Comparison of ENCODE assay signal across 23 cellular contexts in genomic region chr10:103707956-103708626, GRCh38.
DNase-seq lines count a peak whose midpoint lies in the region; ATAC-seq, FAIRE-seq and TF ChIP-seq lines count a peak whose summit lies in the region.
"Had no signal": no experiment of that assay in that cellular context is flagged by ENCODE, and none has a peak within 500 bp of the region (broad histone marks: within the 10 kb centered on the region; RNA-seq: fewer than 3 reads in every experiment).

No MANE protein-coding gene starts in this region.

- no peaks in the 10 kb centered on the region for H3K79me2 ChIP-seq in HCT116 (ENCODE audit: insufficient read depth, low read length)
- H3K79me2 ChIP-seq: parathyroid adenoma had no signal

- H3K4me3 ChIP-seq in HCT116 (replicated peaks in 1 of 2; ENCODE audit: low read depth in 1 of 2, low read length in 2 of 2) (no peak overlapping the region), RWPE2 (ENCODE audit: severe bottlenecking) (no peak overlapping the region), dorsolateral prefrontal cortex (no peak overlapping the region)
- H3K4me3 ChIP-seq: HAP-1, Peyer's patch, skin epidermis had no signal

- intact Hi-C loops in HCT116 (cut with micrococcal nuclease) (no loop called here), dorsolateral prefrontal cortex (cut with DNase I) (no loop called here)

- H3K36me3 ChIP-seq in HCT116 (ENCODE audit: control insufficient read depth in 1 of 2, insufficient read depth in 2 of 2, low read length in 2 of 2) (no peaks in the 10 kb centered on the region), RWPE2 (ENCODE audit: low read depth) (peaks cover 28% of the 10 kb centered on the region; the same call in 1 of the 2 replicates)
- H3K36me3 ChIP-seq: HAP-1, Peyer's patch had no signal

- DNase-seq in HCT116 (ENCODE audit: low read depth, low spot score) = no peak
- DNase-seq in RWPE2 (ENCODE audit: low spot score) = no peak
- DNase-seq in dorsolateral prefrontal cortex = no peak
- DNase-seq in superior temporal gyrus (ENCODE audit: extremely low spot score) = peak; percentile 24
- no peak for DNase-seq in activated CD8-positive, alpha-beta memory T cell treated with anti-CD3 and anti-CD28 coated beads for 24 hours
- DNase-seq in NCI-H2196 (lab: John Stamatoyannopoulos, UW; ENCODE audit: unreplicated experiment) = no peak
- no peak for DNase-seq in frontal cortex (ENCODE audit: low spot score in 2 of 2)
- DNase-seq: activated CD4-positive, alpha-beta T cell treated with anti-CD3 and anti-CD28 coated beads, Interleukin-2, amount 10 ng/mL, durations not matched to agents 24 days and 14 days; central memory CD4-positive, alpha-beta T cell; dermis blood vessel endothelial cell; hypothalamus; left cardiac atrium; NCI-H1048; NCI-H1694; NCI-H446; NCI-H774; Peyer's patch; stimulated activated naive CD4-positive, alpha-beta T cell had no signal

- no peak overlapping the region for H2AFZ ChIP-seq in HCT116 (ENCODE audit: low read depth, low read length, poor library complexity, severe bottlenecking)
- H2AFZ ChIP-seq: parathyroid adenoma had no signal

- TF ChIP-seq POLR2A in HCT116 (IDR thresholded peaks at IDR 0.05; ENCODE audit: borderline replicate concordance, extremely low read depth, insufficient read depth, insufficient read length) = no peak

- no peak for ATAC-seq in HCT116
- ATAC-seq in RWPE2 (ENCODE audit: low read depth) = no peak
- ATAC-seq: activated naive CD4-positive, alpha-beta T cell treated with anti-CD3 and anti-CD28 coated beads, Interleukin-2, amount 50 U/mL, for 72 hours; left cardiac atrium had no signal

- H3K27me3 ChIP-seq in HCT116 (ENCODE audit: insufficient read depth, low read length) (no peaks in the 10 kb centered on the region), RWPE2 (ENCODE audit: insufficient read depth, poor library complexity, severe bottlenecking) (no peaks in the 10 kb centered on the region), dorsolateral prefrontal cortex (no peaks in the 10 kb centered on the region)
- H3K27me3 ChIP-seq: Peyer's patch had no signal

- no peak for TF ChIP-seq RAD21 in HCT116 (IDR thresholded peaks at IDR 0.05; ENCODE audit: low read depth)

- TF ChIP-seq CTCF in HCT116 (IDR thresholded peaks at IDR 0.05 in 2 of 3, conservative IDR thresholded peaks at IDR 0.05 in 1 of 3; ENCODE audit: borderline replicate concordance in 1 of 3, insufficient read depth in 1 of 3, low read depth in 2 of 3, low read length in 2 of 3) (no peak), RWPE2 (IDR thresholded peaks at IDR 0.05; ENCODE audit: poor library complexity, severe bottlenecking) (no peak), dorsolateral prefrontal cortex (IDR thresholded peaks at IDR 0.05 in 54 of 56, conservative IDR thresholded peaks at IDR 0.05 in 2 of 56; ENCODE audit: low read depth in 1 of 56, partially characterized antibody in 56 of 56) (no peak)

- POLR2A ChIA-PET in HCT116 (lab: Charles Lee) = no interaction called here

- no peaks in the 10 kb centered on the region for H3K9me2 ChIP-seq in HCT116 (ENCODE audit: insufficient read depth)

- RAD21 ChIA-PET in HCT116 (lab: Charles Lee; ENCODE audit: low non-redundant PET in 1 of 2, low total read pairs in 2 of 2, uncharacterized antibody in 2 of 2, unreplicated experiment in 2 of 2) = no interaction called here

- peak overlapping the region; percentile 17; the same call in 1 of the 2 replicates for H3K4me2 ChIP-seq in HCT116 (ENCODE audit: low read length)

- CTCF ChIA-PET in HCT116 (lab: Charles Lee) = interaction anchor here (1.1 to 2.3 kb wide), 5 partner anchors 9 to 180 kb away, joined by 3 to 6 read pairs (median 3); no protein-coding TSS in a partner anchor

- no peaks in the 10 kb centered on the region for H3K9me3 ChIP-seq in HCT116 (ENCODE audit: control insufficient read depth in 1 of 2, insufficient read depth in 1 of 2, low read depth in 1 of 2, low read length in 2 of 2)
- no peaks in the 10 kb centered on the region for H3K9me3 ChIP-seq in RWPE2 (ENCODE audit: severe bottlenecking)
- H3K9me3 ChIP-seq: HAP-1, Peyer's patch had no signal

- no peak overlapping the region for H3K9ac ChIP-seq in HCT116 (ENCODE audit: low read length)
- H3K9ac ChIP-seq: parathyroid adenoma had no signal

- peaks cover 19 to 32% of the 10 kb centered on the region in 2 experiments; a peak in 3 of 4 replicates for H3K4me1 ChIP-seq in HCT116 (ENCODE audit: control insufficient read depth in 1 of 2, insufficient read depth in 2 of 2, low read length in 2 of 2)
- H3K4me1 ChIP-seq in RWPE2 (ENCODE audit: insufficient read depth, poor library complexity, severe bottlenecking) = no peaks in the 10 kb centered on the region
- H3K4me1 ChIP-seq: HAP-1, parathyroid adenoma had no signal

- H4K20me1 ChIP-seq in HCT116 (ENCODE audit: insufficient read depth) = no peaks in the 10 kb centered on the region

- BruUV-seq in HCT116 (replicated peaks; lab: Mats Ljungman, UMichigan) = no TSS peak

- no peak for FAIRE-seq in frontal cortex (lab: Jason Lieb, UNC)

- H3K27ac ChIP-seq in HCT116 (ENCODE audit: low read depth, low read length) = no peak overlapping the region
- peak overlapping the region; percentile 9 for H3K27ac ChIP-seq in RWPE2 (ENCODE audit: poor library complexity, severe bottlenecking)
- peak overlapping the region in 57 of 59 donors; percentile 12 to 99 (median 91) for H3K27ac ChIP-seq in dorsolateral prefrontal cortex
- H3K27ac ChIP-seq: C4-2B, parathyroid adenoma, Peyer's patch, skin epidermis had no signal

TF ChIP-seq in HCT116, 20 proteins besides CTCF, POLR2A, EP300 and RAD21 (continues in another document):
- no peak for TF ChIP-seq CEBPB (IDR thresholded peaks at IDR 0.05; ENCODE audit: low read depth)
- TF ChIP-seq SP1 (IDR thresholded peaks at IDR 0.05; ENCODE audit: low read depth) = no peak
- TF ChIP-seq, protein P1, sequence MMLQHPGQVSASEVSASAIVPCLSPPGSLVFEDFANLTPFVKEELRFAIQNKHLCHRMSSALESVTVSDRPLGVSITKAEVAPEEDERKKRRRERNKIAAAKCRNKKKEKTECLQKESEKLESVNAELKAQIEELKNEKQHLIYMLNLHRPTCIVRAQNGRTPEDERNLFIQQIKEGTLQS (IDR thresholded peaks at IDR 0.05) = no peak
- TF ChIP-seq, protein P2, sequence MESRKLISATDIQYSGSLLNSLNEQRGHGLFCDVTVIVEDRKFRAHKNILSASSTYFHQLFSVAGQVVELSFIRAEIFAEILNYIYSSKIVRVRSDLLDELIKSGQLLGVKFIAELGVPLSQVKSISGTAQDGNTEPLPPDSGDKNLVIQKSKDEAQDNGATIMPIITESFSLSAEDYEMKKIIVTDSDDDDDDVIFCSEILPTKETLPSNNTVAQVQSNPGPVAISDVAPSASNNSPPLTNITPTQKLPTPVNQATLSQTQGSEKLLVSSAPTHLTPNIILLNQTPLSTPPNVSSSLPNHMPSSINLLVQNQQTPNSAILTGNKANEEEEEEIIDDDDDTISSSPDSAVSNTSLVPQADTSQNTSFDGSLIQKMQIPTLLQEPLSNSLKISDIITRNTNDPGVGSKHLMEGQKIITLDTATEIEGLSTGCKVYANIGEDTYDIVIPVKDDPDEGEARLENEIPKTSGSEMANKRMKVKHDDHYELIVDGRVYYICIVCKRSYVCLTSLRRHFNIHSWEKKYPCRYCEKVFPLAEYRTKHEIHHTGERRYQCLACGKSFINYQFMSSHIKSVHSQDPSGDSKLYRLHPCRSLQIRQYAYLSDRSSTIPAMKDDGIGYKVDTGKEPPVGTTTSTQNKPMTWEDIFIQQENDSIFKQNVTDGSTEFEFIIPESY (IDR thresholded peaks at IDR 0.05; ENCODE audit: extremely low read depth, insufficient replicate concordance, low read length) = no peak
- TF ChIP-seq, protein P3, sequence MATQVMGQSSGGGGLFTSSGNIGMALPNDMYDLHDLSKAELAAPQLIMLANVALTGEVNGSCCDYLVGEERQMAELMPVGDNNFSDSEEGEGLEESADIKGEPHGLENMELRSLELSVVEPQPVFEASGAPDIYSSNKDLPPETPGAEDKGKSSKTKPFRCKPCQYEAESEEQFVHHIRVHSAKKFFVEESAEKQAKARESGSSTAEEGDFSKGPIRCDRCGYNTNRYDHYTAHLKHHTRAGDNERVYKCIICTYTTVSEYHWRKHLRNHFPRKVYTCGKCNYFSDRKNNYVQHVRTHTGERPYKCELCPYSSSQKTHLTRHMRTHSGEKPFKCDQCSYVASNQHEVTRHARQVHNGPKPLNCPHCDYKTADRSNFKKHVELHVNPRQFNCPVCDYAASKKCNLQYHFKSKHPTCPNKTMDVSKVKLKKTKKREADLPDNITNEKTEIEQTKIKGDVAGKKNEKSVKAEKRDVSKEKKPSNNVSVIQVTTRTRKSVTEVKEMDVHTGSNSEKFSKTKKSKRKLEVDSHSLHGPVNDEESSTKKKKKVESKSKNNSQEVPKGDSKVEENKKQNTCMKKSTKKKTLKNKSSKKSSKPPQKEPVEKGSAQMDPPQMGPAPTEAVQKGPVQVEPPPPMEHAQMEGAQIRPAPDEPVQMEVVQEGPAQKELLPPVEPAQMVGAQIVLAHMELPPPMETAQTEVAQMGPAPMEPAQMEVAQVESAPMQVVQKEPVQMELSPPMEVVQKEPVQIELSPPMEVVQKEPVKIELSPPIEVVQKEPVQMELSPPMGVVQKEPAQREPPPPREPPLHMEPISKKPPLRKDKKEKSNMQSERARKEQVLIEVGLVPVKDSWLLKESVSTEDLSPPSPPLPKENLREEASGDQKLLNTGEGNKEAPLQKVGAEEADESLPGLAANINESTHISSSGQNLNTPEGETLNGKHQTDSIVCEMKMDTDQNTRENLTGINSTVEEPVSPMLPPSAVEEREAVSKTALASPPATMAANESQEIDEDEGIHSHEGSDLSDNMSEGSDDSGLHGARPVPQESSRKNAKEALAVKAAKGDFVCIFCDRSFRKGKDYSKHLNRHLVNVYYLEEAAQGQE (IDR thresholded peaks at IDR 0.05; ENCODE audit: low read depth) = no peak
- no peak for TF ChIP-seq ZNF274 (IDR thresholded peaks at IDR 0.05; ENCODE audit: low read depth, low read length)
- no peak for TF ChIP-seq FOSL1 (IDR thresholded peaks at IDR 0.05; ENCODE audit: low read depth)
- TF ChIP-seq EGR1 (IDR thresholded peaks at IDR 0.05; ENCODE audit: low read depth) = no peak
- no peak for TF ChIP-seq TCF7L2 (IDR thresholded peaks at IDR 0.05; ENCODE audit: borderline replicate concordance, extremely low read depth, insufficient read depth, insufficient read length)
- no peak for TF ChIP-seq ZFX (IDR thresholded peaks at IDR 0.05)
- no peak for TF ChIP-seq SRF (IDR thresholded peaks at IDR 0.05; ENCODE audit: low read depth)
- no peak for TF ChIP-seq YY1 (IDR thresholded peaks at IDR 0.05; ENCODE audit: extremely low read depth, insufficient replicate concordance, low read depth, low read length)
- TF ChIP-seq, protein P4, sequence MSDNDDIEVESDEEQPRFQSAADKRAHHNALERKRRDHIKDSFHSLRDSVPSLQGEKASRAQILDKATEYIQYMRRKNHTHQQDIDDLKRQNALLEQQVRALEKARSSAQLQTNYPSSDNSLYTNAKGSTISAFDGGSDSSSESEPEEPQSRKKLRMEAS (IDR thresholded peaks at IDR 0.05) = no peak
- TF ChIP-seq CBX3 (IDR thresholded peaks at IDR 0.05; ENCODE audit: low read depth) = no peak
- no peak for TF ChIP-seq EZH2phosphoT487 (IDR thresholded peaks at IDR 0.05; ENCODE audit: borderline replicate concordance)
- TF ChIP-seq POLR2AphosphoS5 (IDR thresholded peaks at IDR 0.05; ENCODE audit: low read depth, low read length) = no peak
